ENCODE assay signal across 8 cellular contexts in the genomic region with DNA sequence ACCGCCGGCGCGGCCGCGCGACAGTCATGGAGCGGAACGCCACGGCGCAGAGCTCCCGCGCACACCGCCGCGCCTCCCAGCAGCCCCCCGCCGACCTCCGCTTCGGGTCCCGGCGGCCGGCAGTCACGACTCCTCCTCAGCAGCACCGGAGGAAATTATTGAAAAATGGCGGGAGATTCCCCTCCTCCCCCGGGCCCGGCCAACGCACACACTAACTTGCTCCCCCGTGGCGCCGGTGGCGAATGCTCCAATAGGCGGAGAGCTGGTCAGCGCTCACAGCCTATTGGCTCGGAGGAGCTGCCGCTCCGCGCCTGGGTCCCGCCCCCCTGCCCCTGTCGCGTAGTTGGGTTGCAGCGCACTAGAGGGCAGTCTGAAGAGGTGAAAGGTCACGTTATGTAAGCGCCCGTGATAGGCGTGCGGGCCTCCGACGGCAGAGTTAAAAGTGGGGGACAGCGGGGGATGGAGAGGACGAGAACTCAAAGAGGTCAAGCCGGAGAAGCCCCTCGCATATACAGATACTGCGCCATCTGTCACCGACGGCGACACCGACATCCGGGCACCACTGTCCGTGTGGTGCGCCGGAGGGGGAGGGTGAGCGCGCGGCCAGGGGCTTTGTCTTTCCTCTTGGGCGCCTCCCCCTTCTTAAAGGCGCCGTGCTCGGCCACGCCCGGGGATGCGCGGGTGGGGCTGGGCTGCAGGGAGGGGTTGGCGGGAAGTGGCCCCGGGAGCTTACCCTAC. TPM values are rescaled to one million over a fixed set of nuclear protein-coding genes. Genes with fewer than 3 reads are reported as not detected.
DNase-seq lines count a peak whose midpoint lies in the region; ATAC-seq, FAIRE-seq and TF ChIP-seq lines count a peak whose summit lies in the region.

TSS of gene BAZ1B (minus strand) at position 213 of the 738 bp plus-strand sequence. CDS start 360 bp downstream, outside the sequence.

- H3K4me1 Mint-ChIP-seq in type B pancreatic cell (ENCODE audit: unreplicated experiment): peaks cover 34% of the 10 kb centered on the region

- intact Hi-C loops in adrenal gland (cut with DNase I) (no loop called here), heart left ventricle (cut with DNase I) (loop anchor here in 7 of 10 donors (1.0 to 10.0 kb wide), 6 partner anchors 35 to 217 kb away; partner anchors contain the start of genes BCL7B (in 6 of the 7) and TBL2 (in 2 of the 7))

- H3K4me3 ChIP-seq in adrenal gland: peak within 1 kb of the TSS; percentile 53 to 100 (median 72)
- H3K4me3 ChIP-seq in heart left ventricle: peak within 1 kb of the TSS; percentile 59 to 99 (median 90)

- H3K27ac Mint-ChIP-seq in type B pancreatic cell: peak within 1 kb of the TSS; percentile 98

- TF ChIP-seq CTCF in adrenal gland (IDR thresholded peaks at IDR 0.05) (peak in 2 of 6 experiments; percentile 26 to 36), heart left ventricle (IDR thresholded peaks at IDR 0.05) (peak in 7 of 12 donors; percentile 6 to 47 (median 20)), type B pancreatic cell (conservative IDR thresholded peaks at IDR 0.05) (peak; percentile 37)

- no peaks in the 10 kb centered on the region for H3K27me3 ChIP-seq in adrenal gland
- H3K27me3 ChIP-seq in heart left ventricle: no peaks in the 10 kb centered on the region

- peaks cover 19% of the 10 kb centered on the region for H3K36me3 Mint-ChIP-seq in type B pancreatic cell

- no peaks in the 10 kb centered on the region for H3K9me3 ChIP-seq in adrenal gland (replicated peaks in 1 of 3)
- H3K9me3 ChIP-seq in heart left ventricle: no peaks in the 10 kb centered on the region

- DNase-seq in GM12892 (ENCODE audit: insufficient read length): peak; percentile 95
- DNase-seq in NCI-H146 (lab: John Stamatoyannopoulos, UW): peak; percentile 98
- peak; percentile 94 to 99 (median 96) for DNase-seq in T-helper 1 cell
- DNase-seq in adrenal gland: peak; percentile 98 to 99 (median 99)
- DNase-seq in heart left ventricle: peak; percentile 99
- DNase-seq in pons (ENCODE audit: low spot score): peak; percentile 99
- DNase-seq in type B pancreatic cell (ENCODE audit: extremely low spot score, unreplicated experiment): peak; percentile 98

- TF ChIP-seq POLR2A in GM12892 (IDR thresholded peaks at IDR 0.05; ENCODE audit: low read depth, low read length) (peak; percentile 84), adrenal gland (IDR thresholded peaks at IDR 0.05) (peak in 1 of 2 donors; percentile 80), heart left ventricle (IDR thresholded peaks at IDR 0.05) (peak; percentile 32 to 75)

- H3K36me3 ChIP-seq in adrenal gland (replicated peaks in 1 of 2): no peaks in the 10 kb centered on the region
- peaks cover 0 to 13% (median 2%) of the 10 kb centered on the region in 9 donors for H3K36me3 ChIP-seq in heart left ventricle

- no peaks in the 10 kb centered on the region for H3K9me3 Mint-ChIP-seq in type B pancreatic cell

- H3K27me3 Mint-ChIP-seq in type B pancreatic cell: no peaks in the 10 kb centered on the region

- H3K4me1 ChIP-seq in adrenal gland (replicated peaks in 1 of 2): peaks cover 29 to 41% of the 10 kb centered on the region in 2 donors
- H3K4me1 ChIP-seq in heart left ventricle: peaks cover 11 to 64% (median 36%) of the 10 kb centered on the region in 12 donors

- 0 to 1% (median 0%) methylated on average over 14 to 76 of the region's 76 CpGs for WGBS in adrenal gland, 4 donors
- WGBS in heart left ventricle, 4 donors: 0 to 1% (median 0%) methylated on average over 34 to 76 of the region's 76 CpGs

- ATAC-seq in HG02852 (IDR thresholded peaks at IDR 0.05; ENCODE audit: unreplicated experiment): peak; percentile 85
- peak; percentile 98 to 99 (median 98) for ATAC-seq in heart left ventricle

- H3K27ac ChIP-seq in adrenal gland: peak within 1 kb of the TSS; percentile 92 to 100 (median 95)
- H3K27ac ChIP-seq in heart left ventricle: peak within 1 kb of the TSS; percentile 81 to 97 (median 94)

- FAIRE-seq in GM12892 (lab: Jason Lieb, UNC): peak; percentile 94

- H3K4me3 Mint-ChIP-seq in type B pancreatic cell: peak within 1 kb of the TSS; percentile 98

RNA-seq across cellular contexts. Expression of gene BAZ1B, which starts in this region (rescaled TPM):
- polyA plus RNA-seq in GM12892 (2012; ENCODE audit: missing spikeins): 35.6 TPM
- total RNA-seq in adrenal gland: 10 to 100 TPM; 41.8 to 65.5 (median 46.1) TPM
- 10 to 100 TPM; 14.5 to 49.4 (median 27.7) TPM for polyA plus RNA-seq in adrenal gland
- total RNA-seq in heart left ventricle: 10 to 100 TPM; 30.1 to 45.0 (median 41.5) TPM
- 10 to 100 TPM; 19.0 to 31.5 TPM for polyA plus RNA-seq in heart left ventricle
- total RNA-seq in type B pancreatic cell (ENCODE audit: low replicate concordance): 68.0 and 86.8 TPM in 2 replicates

Comparison
In these comparisons a context has a peak if more than half of its experiments do, and no peak if none do; other contexts are left out.
1. Peak in every context shown above with its lines: DNase-seq, ATAC-seq, H3K4me3 ChIP-seq and H3K27ac ChIP-seq.
2. intact Hi-C loops: an anchor here in heart left ventricle (1.0 to 10.0 kb wide); none called in adrenal gland.